In the genomic region with DNA sequence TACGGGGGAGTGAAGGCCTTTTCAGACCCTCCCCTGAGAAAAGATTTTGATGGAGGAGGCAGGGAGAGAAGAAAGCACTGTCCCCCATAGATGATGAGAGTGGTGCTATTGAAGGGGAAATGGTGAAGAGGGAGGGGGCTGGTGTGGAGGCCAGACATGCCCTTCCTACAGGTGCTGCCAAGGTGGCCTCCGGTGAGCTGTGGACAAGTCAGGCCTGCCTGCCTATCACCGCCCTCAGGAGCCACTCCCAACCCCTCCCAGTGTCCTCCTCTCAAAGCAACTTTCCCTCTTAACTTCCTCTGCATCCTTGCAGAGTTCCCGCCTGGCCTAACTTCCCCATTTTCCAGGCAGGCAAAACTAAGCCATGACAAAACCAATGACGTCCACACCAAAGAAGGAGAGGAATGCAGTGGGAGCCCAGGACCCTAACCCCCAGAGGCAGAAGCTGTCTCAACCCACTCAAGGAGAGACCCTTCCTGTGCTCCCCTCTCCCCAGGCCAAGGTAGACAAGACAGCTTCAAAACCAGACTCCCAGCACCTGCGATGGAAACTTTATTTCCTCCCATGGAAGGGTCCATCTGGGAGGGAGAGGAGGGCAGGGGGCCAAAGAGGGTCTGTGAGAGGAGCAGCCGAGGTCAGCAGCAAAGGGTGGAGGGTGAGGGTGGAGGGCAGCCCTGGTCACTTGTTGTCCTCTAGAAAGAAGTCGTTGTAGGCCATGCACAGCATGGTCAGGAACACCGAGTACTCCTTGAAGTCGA, we compare ENCODE assay signal across 6 cellular contexts. TPM values are rescaled to one million over a fixed set of nuclear protein-coding genes. Genes with fewer than 3 reads are reported as not detected.
DNase-seq lines count a peak whose midpoint lies in the region; ATAC-seq and TF ChIP-seq lines count a peak whose summit lies in the region.

No MANE protein-coding gene starts in this region.

- H3K4me1 ChIP-seq in left ventricle myocardium inferior (peaks cover 50% of the 10 kb centered on the region), upper lobe of left lung (peaks cover 48 to 66% (median 56%) of the 10 kb centered on the region in 4 donors)

- H3K4me1 Mint-ChIP-seq in activated T-cell treated with anti-CD3 and anti-CD28 coated beads, Interleukin-2, amount 50 U/mL, for 72 hours (ENCODE audit: low read depth), result peaks cover 76% of the 10 kb centered on the region

- no peak for DNase-seq in activated T-cell treated with anti-CD3 and anti-CD28 coated beads, Interleukin-2, amount 50 U/mL, for 72 hours
- no peak for DNase-seq in activated T-cell treated with anti-CD3 and anti-CD28 coated beads, Interleukin-2, amount 50 U/mL, for 48 hours
- DNase-seq in left ventricle myocardium inferior (no peak), upper lobe of left lung (peak in 1 of 2 donors; percentile 88), SK-N-DZ (ENCODE audit: low spot score) (no peak)

- no peak for ATAC-seq in activated T-cell treated with anti-CD3 and anti-CD28 coated beads, Interleukin-2, amount 50 U/mL, for 72 hours (replicated peaks in 1 of 2)
- ATAC-seq in upper lobe of left lung (ENCODE audit: low FRiP score in 2 of 2) (peak in 1 of 2 donors; percentile 50), HG02678 (IDR thresholded peaks at IDR 0.05; ENCODE audit: unreplicated experiment) (no peak)

- H3K27ac Mint-ChIP-seq in activated T-cell treated with anti-CD3 and anti-CD28 coated beads, Interleukin-2, amount 50 U/mL, for 72 hours, result peak overlapping the region; percentile 97

- H3K4me3 Mint-ChIP-seq in activated T-cell treated with anti-CD3 and anti-CD28 coated beads, Interleukin-2, amount 50 U/mL, for 72 hours, result peak overlapping the region; percentile 86 to 96

- TF ChIP-seq POLR2A in upper lobe of left lung (IDR thresholded peaks at IDR 0.05), result no peak

- H3K27ac ChIP-seq in left ventricle myocardium inferior (replicated peaks) (peak overlapping the region; percentile 98), upper lobe of left lung (peak overlapping the region; percentile 98 to 100 (median 99))

- H3K4me3 ChIP-seq in left ventricle myocardium inferior, result peak overlapping the region; percentile 93
- peak overlapping the region in 3 of 4 donors; percentile 71 to 91 (median 83) for H3K4me3 ChIP-seq in upper lobe of left lung

- 58 to 70% methylated on average over 9 to 10 of the region's 10 CpGs for WGBS in upper lobe of left lung, 2 donors

- H3K9me3 Mint-ChIP-seq in activated T-cell treated with anti-CD3 and anti-CD28 coated beads, Interleukin-2, amount 50 U/mL, for 72 hours, result no peaks in the 10 kb centered on the region

- H3K9me3 ChIP-seq in left ventricle myocardium inferior (replicated peaks) (no peaks in the 10 kb centered on the region), upper lobe of left lung (no peaks in the 10 kb centered on the region)

- intact Hi-C loops in left ventricle myocardium inferior (cut with micrococcal nuclease), result no loop called here

- no peaks in the 10 kb centered on the region for H3K27me3 Mint-ChIP-seq in activated T-cell treated with anti-CD3 and anti-CD28 coated beads, Interleukin-2, amount 50 U/mL, for 72 hours (ENCODE audit: low read depth)

- H3K27me3 ChIP-seq in left ventricle myocardium inferior (ENCODE audit: low read depth) (no peaks in the 10 kb centered on the region), upper lobe of left lung (no peaks in the 10 kb centered on the region)

- no peak for TF ChIP-seq EP300 in upper lobe of left lung (IDR thresholded peaks at IDR 0.05)

- no peak for TF ChIP-seq CTCF in left ventricle myocardium inferior (IDR thresholded peaks at IDR 0.05; ENCODE audit: borderline replicate concordance)
- TF ChIP-seq CTCF in upper lobe of left lung (IDR thresholded peaks at IDR 0.05), result no peak

- H3K36me3 ChIP-seq in left ventricle myocardium inferior, result no peaks in the 10 kb centered on the region
- peaks cover 0 to 11% (median 8%) of the 10 kb centered on the region in 4 donors for H3K36me3 ChIP-seq in upper lobe of left lung

- H3K36me3 Mint-ChIP-seq in activated T-cell treated with anti-CD3 and anti-CD28 coated beads, Interleukin-2, amount 50 U/mL, for 72 hours (ENCODE audit: insufficient read depth in 2 of 2), result peaks cover 4 to 5% of the 10 kb centered on the region in 2 donors

RNA-seq across cellular contexts. Expression of a gene that starts 1.0 kb away (rescaled TPM):
- 100 to 1,000 TPM; 219 to 358 TPM for total RNA-seq in activated T-cell treated with anti-CD3 and anti-CD28 coated beads, Interleukin-2, amount 50 U/mL, for 72 hours
- 336 TPM for total RNA-seq in left ventricle myocardium inferior
- 1,000 to 10,000 TPM in 3 of 6 donors, 100 to 1,000 TPM in 3; 399 to 1,595 (median 925) TPM for total RNA-seq in upper lobe of left lung
- polyA plus RNA-seq in SK-N-DZ (2014; cell fraction: cytosol; rRNA removed), result 0.61 and 1.6 TPM in 2 replicates
- 0.88 and 1.3 TPM in 2 replicates for polyA plus RNA-seq in SK-N-DZ (2014; cell fraction: nucleus; rRNA removed)

RNA-seq across cellular contexts. Expression of a gene that starts 3.9 kb away (rescaled TPM):
- 1 to 10 TPM; 2.8 to 4.4 TPM for total RNA-seq in activated T-cell treated with anti-CD3 and anti-CD28 coated beads, Interleukin-2, amount 50 U/mL, for 72 hours
- total RNA-seq in left ventricle myocardium inferior, result not detected
- not detected for total RNA-seq in upper lobe of left lung
- 1.4 TPM in 1 of 2 replicates, not detected in the other for polyA plus RNA-seq in SK-N-DZ (2014; cell fraction: cytosol; rRNA removed)
- not detected in 2 replicates for polyA plus RNA-seq in SK-N-DZ (2014; cell fraction: nucleus; rRNA removed)

RNA-seq across cellular contexts. Expression of a gene that starts 8.8 kb away (rescaled TPM):
- 100 to 1,000 TPM in 1 of 2 donors, 10 to 100 TPM in 1; 96.1 to 198 TPM for total RNA-seq in activated T-cell treated with anti-CD3 and anti-CD28 coated beads, Interleukin-2, amount 50 U/mL, for 72 hours
- total RNA-seq in left ventricle myocardium inferior, result 137 TPM
- total RNA-seq in upper lobe of left lung, result 100 to 1,000 TPM; 234 to 983 (median 633) TPM
- polyA plus RNA-seq in SK-N-DZ (2014; cell fraction: cytosol; rRNA removed), result 5.5 and 16.7 TPM in 2 replicates
- polyA plus RNA-seq in SK-N-DZ (2014; cell fraction: nucleus; rRNA removed), result 0.49 and 2.5 TPM in 2 replicates

RNA-seq across cellular contexts. Expression of a gene that starts 12.3 kb away (rescaled TPM):
- total RNA-seq in activated T-cell treated with anti-CD3 and anti-CD28 coated beads, Interleukin-2, amount 50 U/mL, for 72 hours, result not detected
- 0.36 TPM for total RNA-seq in left ventricle myocardium inferior
- total RNA-seq in upper lobe of left lung, result 1 to 10 TPM in 5 of 6 donors, not detected in 1; 2.0 to 4.4 (median 2.1) TPM
- 1.3 TPM in 1 of 2 replicates, not detected in the other for polyA plus RNA-seq in SK-N-DZ (2014; cell fraction: cytosol; rRNA removed)
- polyA plus RNA-seq in SK-N-DZ (2014; cell fraction: nucleus; rRNA removed), result 1.2 TPM in 1 of 2 replicates, not detected in the other

RNA-seq across cellular contexts. Expression of a gene that starts 28.8 kb away (rescaled TPM):
- 1 to 10 TPM; 1.7 to 5.0 TPM for total RNA-seq in activated T-cell treated with anti-CD3 and anti-CD28 coated beads, Interleukin-2, amount 50 U/mL, for 72 hours
- total RNA-seq in left ventricle myocardium inferior (2.7 TPM), upper lobe of left lung (10 to 100 TPM in 2 of 6 donors, 1 to 10 TPM in 3, not detected in 1; 2.0 to 12.0 (median 7.9) TPM)
- not detected in 2 replicates for polyA plus RNA-seq in SK-N-DZ (2014; cell fraction: cytosol; rRNA removed)
- not detected in 2 replicates for polyA plus RNA-seq in SK-N-DZ (2014; cell fraction: nucleus; rRNA removed)
